ENCODE assay signal across 17 cellular contexts in the genomic region with DNA sequence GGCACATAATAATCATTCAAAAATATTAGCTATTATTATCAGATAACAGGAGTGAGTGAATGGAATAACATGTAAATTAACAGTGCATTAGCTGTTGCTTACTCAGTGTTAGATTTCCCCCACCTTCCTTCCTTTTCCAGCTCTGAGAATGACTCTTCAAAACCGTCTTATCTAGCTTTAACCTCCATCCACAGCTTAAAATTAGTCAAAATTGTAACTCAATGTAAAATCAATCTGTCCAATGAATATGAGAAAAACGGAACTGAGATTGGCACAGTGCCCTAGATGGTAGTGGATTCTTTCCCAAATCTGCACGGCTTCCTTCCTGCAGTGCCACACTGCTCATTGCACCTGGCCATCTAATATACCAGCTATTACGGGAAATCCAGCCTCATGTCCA.
DNase-seq lines count a peak whose midpoint lies in the region; ATAC-seq and TF ChIP-seq lines count a peak whose summit lies in the region.
"Had no signal": no experiment of that assay in that cellular context is flagged by ENCODE, and none has a peak within 500 bp of the region (broad histone marks: within the 10 kb centered on the region; RNA-seq: fewer than 3 reads in every experiment).

No MANE protein-coding gene starts in this region.

- H3K27me3 Mint-ChIP-seq in activated naive CD8-positive, alpha-beta T cell treated with anti-CD3 and anti-CD28 coated beads, Interleukin-2, amount 50 U/mL, for 24 hours: no peaks in the 10 kb centered on the region
- H3K27me3 Mint-ChIP-seq: activated naive CD8-positive, alpha-beta T cell had no signal

- intact Hi-C loops in OCI-LY7 (cut with micrococcal nuclease; ENCODE audit: unreplicated experiment): no loop called here

- H3K27me3 ChIP-seq in foreskin keratinocyte: no peaks in the 10 kb centered on the region
- H3K27me3 ChIP-seq: breast epithelium had no signal

- CTCF ChIA-PET in OCI-LY7 (lab: Charles Lee; ENCODE audit: unreplicated experiment): interaction anchor here (0.6 kb wide), 1 partner anchor 147 kb away, joined by 3 read pairs; no protein-coding TSS in a partner anchor

- H3K4me3 Mint-ChIP-seq in stimulated activated effector memory CD8-positive, alpha-beta T cell treated with anti-CD3 and anti-CD28 coated beads, Interleukin-12 subunit alpha, Interleukin-12 subunit beta, amount 100 ng/mL, for 72 hours: no peak overlapping the region
- H3K4me3 Mint-ChIP-seq in activated naive CD8-positive, alpha-beta T cell treated with anti-CD3 and anti-CD28 coated beads, Interleukin-2, amount 50 U/mL, for 24 hours: no peak overlapping the region
- H3K4me3 Mint-ChIP-seq: activated naive CD8-positive, alpha-beta T cell; effector memory CD8-positive, alpha-beta T cell had no signal

- H3K27ac ChIP-seq in OCI-LY7 (ENCODE audit: low read depth, low read length, poor library complexity, severe bottlenecking) (no peak overlapping the region), foreskin keratinocyte (no peak overlapping the region)
- H3K27ac ChIP-seq: breast epithelium, KMS-11 had no signal

- H3K4me1 ChIP-seq in OCI-LY7 (ENCODE audit: insufficient read depth, low read length, poor library complexity, severe bottlenecking) (no peaks in the 10 kb centered on the region), foreskin keratinocyte (peaks cover 12% of the 10 kb centered on the region)
- H3K4me1 ChIP-seq: breast epithelium had no signal

- no peaks in the 10 kb centered on the region for H3K9me2 ChIP-seq in OCI-LY7 (ENCODE audit: insufficient read depth, low read length)

- H3K4me1 Mint-ChIP-seq in stimulated activated effector memory CD8-positive, alpha-beta T cell treated with anti-CD3 and anti-CD28 coated beads, Interleukin-12 subunit alpha, Interleukin-12 subunit beta, amount 100 ng/mL, for 72 hours: no peaks in the 10 kb centered on the region
- H3K4me1 Mint-ChIP-seq in activated naive CD8-positive, alpha-beta T cell treated with anti-CD3 and anti-CD28 coated beads, Interleukin-2, amount 50 U/mL, for 24 hours: no peaks in the 10 kb centered on the region

- H4K20me1 ChIP-seq in OCI-LY7 (ENCODE audit: insufficient read depth, low read length): no peaks in the 10 kb centered on the region

- POLR2A ChIA-PET in OCI-LY7 (lab: Charles Lee): interaction anchor here (0.5 to 1.3 kb wide), 4 partner anchors 11 to 801 kb away, joined by 3 read pairs; no protein-coding TSS in a partner anchor

- no peak overlapping the region for H3K4me3 ChIP-seq in OCI-LY7 (ENCODE audit: low read depth, low read length, poor library complexity, severe bottlenecking)
- H3K4me3 ChIP-seq: breast epithelium had no signal

- H3K9me3 ChIP-seq in OCI-LY7 (ENCODE audit: low read length): no peaks in the 10 kb centered on the region
- H3K9me3 ChIP-seq: breast epithelium had no signal

- no TSS peak for BruUV-seq in OCI-LY7 (replicated peaks; lab: Mats Ljungman, UMichigan)

- no peaks in the 10 kb centered on the region for H3K36me3 Mint-ChIP-seq in stimulated activated effector memory CD8-positive, alpha-beta T cell treated with anti-CD3 and anti-CD28 coated beads, Interleukin-12 subunit alpha, Interleukin-12 subunit beta, amount 100 ng/mL, for 72 hours
- no peaks in the 10 kb centered on the region for H3K36me3 Mint-ChIP-seq in activated naive CD8-positive, alpha-beta T cell treated with anti-CD3 and anti-CD28 coated beads, Interleukin-2, amount 50 U/mL, for 24 hours (ENCODE audit: low read depth)
- H3K36me3 Mint-ChIP-seq: activated naive CD8-positive, alpha-beta T cell had no signal

- peak; percentile 75 for ATAC-seq in GM18502 (IDR thresholded peaks at IDR 0.05; ENCODE audit: poor library complexity, unreplicated experiment)
- ATAC-seq in GM21619 (IDR thresholded peaks at IDR 0.05; ENCODE audit: unreplicated experiment): peak; percentile 56
- peak; percentile 68 for ATAC-seq in HG03442 (IDR thresholded peaks at IDR 0.05; ENCODE audit: unreplicated experiment)
- no peak for ATAC-seq in stimulated activated effector memory CD8-positive, alpha-beta T cell treated with anti-CD3 and anti-CD28 coated beads, Interleukin-12 subunit alpha, Interleukin-12 subunit beta, amount 100 ng/mL, for 72 hours
- no peak for ATAC-seq in foreskin keratinocyte
- no peak for ATAC-seq in activated naive CD8-positive, alpha-beta T cell treated with anti-CD3 and anti-CD28 coated beads, Interleukin-2, amount 50 U/mL, for 24 hours
- ATAC-seq: effector memory CD8-positive, alpha-beta T cell had no signal

- H2AFZ ChIP-seq in OCI-LY7 (ENCODE audit: low read length): no peak overlapping the region

- peaks cover 5% of the 10 kb centered on the region for H3K9me3 Mint-ChIP-seq in stimulated activated effector memory CD8-positive, alpha-beta T cell treated with anti-CD3 and anti-CD28 coated beads, Interleukin-12 subunit alpha, Interleukin-12 subunit beta, amount 100 ng/mL, for 72 hours
- H3K9me3 Mint-ChIP-seq in activated naive CD8-positive, alpha-beta T cell treated with anti-CD3 and anti-CD28 coated beads, Interleukin-2, amount 50 U/mL, for 24 hours: no peaks in the 10 kb centered on the region

- no peaks in the 10 kb centered on the region for H3K36me3 ChIP-seq in OCI-LY7 (ENCODE audit: insufficient read depth, low read length)
- H3K36me3 ChIP-seq: breast epithelium had no signal

- DNase-seq in OCI-LY7 (ENCODE audit: low spot score): peak; percentile 1
- DNase-seq in stimulated activated effector memory CD8-positive, alpha-beta T cell treated with anti-CD3 and anti-CD28 coated beads, Interleukin-12 subunit alpha, Interleukin-12 subunit beta, amount 100 ng/mL, for 72 hours (ENCODE audit: low spot score in 2 of 2): no peak
- DNase-seq in foreskin keratinocyte: no peak
- no peak for DNase-seq in activated naive CD8-positive, alpha-beta T cell treated with anti-CD3 and anti-CD28 coated beads, Interleukin-2, amount 50 U/mL, for 24 hours
- no peak for DNase-seq in HuH-7.5 (ENCODE audit: low spot score)
- DNase-seq: activated CD4-positive, alpha-beta T cell treated with anti-CD3 and anti-CD28 coated beads for 4 hours; activated T-cell treated with anti-CD3 and anti-CD28 coated beads for 4 hours; effector memory CD8-positive, alpha-beta T cell; H7; NCI-H1694; stimulated activated CD4-positive, alpha-beta T cell treated with anti-CD3 and anti-CD28 coated beads, Interleukin-12 subunit alpha, Interleukin-12 subunit beta, amount 100 ng/mL, for 4 hours had no signal

- H3K4me2 ChIP-seq in OCI-LY7 (ENCODE audit: low read length): no peak overlapping the region
- H3K4me2 ChIP-seq: KMS-11 had no signal

- no peak overlapping the region for H3K27ac Mint-ChIP-seq in stimulated activated effector memory CD8-positive, alpha-beta T cell treated with anti-CD3 and anti-CD28 coated beads, Interleukin-12 subunit alpha, Interleukin-12 subunit beta, amount 100 ng/mL, for 72 hours
- no peak overlapping the region for H3K27ac Mint-ChIP-seq in activated naive CD8-positive, alpha-beta T cell treated with anti-CD3 and anti-CD28 coated beads, Interleukin-2, amount 50 U/mL, for 24 hours
- H3K27ac Mint-ChIP-seq: activated naive CD8-positive, alpha-beta T cell; effector memory CD8-positive, alpha-beta T cell had no signal

- TF ChIP-seq CTCF in OCI-LY7 (conservative IDR thresholded peaks at IDR 0.05; ENCODE audit: low read length): no peak
- no peak for TF ChIP-seq CTCF in foreskin keratinocyte (conservative IDR thresholded peaks at IDR 0.05)

- H3K79me2 ChIP-seq in OCI-LY7 (ENCODE audit: insufficient read depth, low read depth, low read length): no peaks in the 10 kb centered on the region

Comparison
In these comparisons a context has a peak if more than half of its experiments do, and no peak if none do; other contexts are left out.
1. ATAC-seq: peak in GM18502 (single experiment), GM21619 (single experiment) and HG03442 (single experiment); none in stimulated activated effector memory CD8-positive, alpha-beta T cell treated with anti-CD3 and anti-CD28 coated beads, Interleukin-12 subunit alpha, Interleukin-12 subunit beta, amount 100 ng/mL, for 72 hours (single experiment), foreskin keratinocyte (single experiment) and activated naive CD8-positive, alpha-beta T cell treated with anti-CD3 and anti-CD28 coated beads, Interleukin-2, amount 50 U/mL, for 24 hours (single experiment).